Comparison of ENCODE assay signal across 1 cellular context in the genomic region with DNA sequence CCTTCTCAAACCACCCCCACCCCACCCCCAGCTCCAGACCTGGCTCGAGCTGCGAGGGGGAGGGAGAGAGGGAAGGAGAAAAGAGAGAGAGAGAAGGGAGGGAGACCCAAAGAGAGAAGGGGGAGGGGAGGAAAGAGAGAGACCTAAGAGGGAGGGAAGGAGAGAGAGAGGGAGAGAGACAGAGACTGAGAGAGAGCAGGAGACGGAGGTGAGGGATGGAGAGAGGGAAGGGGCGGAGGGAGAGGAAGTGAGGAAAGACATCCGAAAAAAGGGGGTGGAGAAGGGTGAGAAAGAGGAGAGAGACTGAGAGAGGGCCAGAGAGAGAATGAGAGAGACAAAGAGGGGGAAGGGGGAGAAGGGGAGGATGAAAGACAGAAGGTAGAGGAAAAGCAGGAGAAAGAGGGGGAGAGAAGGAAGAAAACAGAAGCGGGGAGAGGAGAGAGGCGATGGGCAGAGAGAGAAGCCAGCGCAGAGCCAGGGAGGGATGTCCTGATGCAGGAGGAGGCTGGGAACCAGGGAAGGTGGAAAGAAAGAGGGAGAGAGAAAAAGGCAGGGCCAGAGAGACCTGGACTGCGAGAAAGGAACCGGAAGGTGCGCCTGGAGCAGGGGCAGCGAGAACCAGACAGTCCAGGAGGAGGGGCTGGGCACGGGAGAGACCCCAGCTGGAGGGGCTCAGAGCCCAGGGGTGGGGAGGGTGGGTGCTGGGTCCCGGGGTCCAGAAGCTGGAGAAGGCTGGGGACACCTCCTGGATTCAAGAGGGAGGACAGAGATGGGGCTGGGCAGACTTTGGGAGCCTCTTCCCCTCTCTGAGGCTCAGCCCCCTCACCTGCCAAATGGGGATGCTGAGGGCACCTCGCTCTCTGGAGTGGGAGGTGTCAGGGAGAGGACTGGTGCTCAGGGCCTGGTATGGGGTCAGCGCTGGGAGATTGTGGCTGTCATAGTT.
TF ChIP-seq lines count a peak whose summit lies in the region.

No MANE protein-coding gene starts in this region.

TF ChIP-seq in IMR-90, 13 proteins besides CTCF, POLR2A, EP300 and RAD21:
- TF ChIP-seq SMC3 (IDR thresholded peaks at IDR 0.05; ENCODE audit: low read depth, low read length): no peak
- no peak for TF ChIP-seq CHD1 (IDR thresholded peaks at IDR 0.05; ENCODE audit: low read depth, low read length)
- TF ChIP-seq, protein P1, sequence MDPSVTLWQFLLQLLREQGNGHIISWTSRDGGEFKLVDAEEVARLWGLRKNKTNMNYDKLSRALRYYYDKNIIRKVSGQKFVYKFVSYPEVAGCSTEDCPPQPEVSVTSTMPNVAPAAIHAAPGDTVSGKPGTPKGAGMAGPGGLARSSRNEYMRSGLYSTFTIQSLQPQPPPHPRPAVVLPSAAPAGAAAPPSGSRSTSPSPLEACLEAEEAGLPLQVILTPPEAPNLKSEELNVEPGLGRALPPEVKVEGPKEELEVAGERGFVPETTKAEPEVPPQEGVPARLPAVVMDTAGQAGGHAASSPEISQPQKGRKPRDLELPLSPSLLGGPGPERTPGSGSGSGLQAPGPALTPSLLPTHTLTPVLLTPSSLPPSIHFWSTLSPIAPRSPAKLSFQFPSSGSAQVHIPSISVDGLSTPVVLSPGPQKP (IDR thresholded peaks at IDR 0.05; ENCODE audit: borderline replicate concordance, low read depth, low read length): no peak
- TF ChIP-seq BHLHE40 (IDR thresholded peaks at IDR 0.05; ENCODE audit: low read depth, low read length): no peak
- TF ChIP-seq MAFK (IDR thresholded peaks at IDR 0.05; ENCODE audit: low read depth, low read length): no peak
- TF ChIP-seq RCOR1 (IDR thresholded peaks at IDR 0.05; ENCODE audit: insufficient replicate concordance, low read length): no peak
- no peak for TF ChIP-seq FOS (IDR thresholded peaks at IDR 0.05; ENCODE audit: low read depth, low read length)
- TF ChIP-seq CEBPB (IDR thresholded peaks at IDR 0.05; ENCODE audit: low read depth, low read length): no peak
- no peak for TF ChIP-seq MXI1 (IDR thresholded peaks at IDR 0.05; ENCODE audit: borderline replicate concordance, low read depth, low read length)
- no peak for TF ChIP-seq NFE2L2 (IDR thresholded peaks at IDR 0.05; ENCODE audit: low read depth, low read length)
- TF ChIP-seq, protein P2, sequence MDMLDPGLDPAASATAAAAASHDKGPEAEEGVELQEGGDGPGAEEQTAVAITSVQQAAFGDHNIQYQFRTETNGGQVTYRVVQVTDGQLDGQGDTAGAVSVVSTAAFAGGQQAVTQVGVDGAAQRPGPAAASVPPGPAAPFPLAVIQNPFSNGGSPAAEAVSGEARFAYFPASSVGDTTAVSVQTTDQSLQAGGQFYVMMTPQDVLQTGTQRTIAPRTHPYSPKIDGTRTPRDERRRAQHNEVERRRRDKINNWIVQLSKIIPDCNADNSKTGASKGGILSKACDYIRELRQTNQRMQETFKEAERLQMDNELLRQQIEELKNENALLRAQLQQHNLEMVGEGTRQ (IDR thresholded peaks at IDR 0.05; ENCODE audit: low read depth, low read length): no peak
- no peak for TF ChIP-seq MAZ (IDR thresholded peaks at IDR 0.05; ENCODE audit: borderline replicate concordance, low read depth, low read length)
- no peak for TF ChIP-seq RFX5 (IDR thresholded peaks at IDR 0.05; ENCODE audit: low read depth, low read length)
